ENCODE assay signal across 32 cellular contexts in the genomic region with DNA sequence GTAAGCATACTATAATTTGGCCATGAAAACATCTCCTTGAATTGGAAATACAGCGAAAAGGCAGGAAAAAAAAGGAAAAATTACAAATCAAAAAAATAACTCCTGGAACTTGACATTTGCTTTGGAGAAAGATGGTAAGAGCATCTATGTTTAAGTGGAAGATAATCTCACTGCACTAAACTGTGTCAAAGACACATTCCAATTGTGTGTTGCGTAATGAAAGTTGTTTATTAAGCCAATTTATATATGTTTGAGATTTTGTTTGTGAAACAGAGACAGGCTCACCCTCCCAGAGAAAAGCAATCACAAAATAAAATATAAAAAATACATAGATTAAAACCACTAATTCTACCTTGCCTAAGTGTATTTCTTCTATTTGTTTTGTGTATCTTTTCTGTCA.
"Had no signal": no experiment of that assay in that cellular context is flagged by ENCODE, and none has a peak within 500 bp of the region (broad histone marks: within the 10 kb centered on the region; RNA-seq: fewer than 3 reads in every experiment).

No MANE protein-coding gene starts in this region.

- H3K9me3 ChIP-seq: adrenal gland, ascending aorta, body of pancreas had no signal

- DNase-seq: activated effector memory CD4-positive, alpha-beta T cell treated with anti-CD3 and anti-CD28 coated beads, Interleukin-2, amount 50 U/mL, for 16 hours; activated effector memory CD4-positive, alpha-beta T cell treated with Interleukin-2 at 50 U/mL for 16 hours; activated gamma-delta T cell; activated gamma-delta T cell treated with Interleukin-2 at 50 U/mL for 16 hours; activated naive CD4-positive, alpha-beta T cell; activated naive CD4-positive, alpha-beta T cell treated with anti-CD3 and anti-CD28 coated beads for 36 hours; activated naive CD4-positive, alpha-beta T cell treated with anti-CD3 and anti-CD28 coated beads, Interleukin-2, amount 10 ng/mL, durations not matched to agents 7 days and 5 days; activated naive CD4-positive, alpha-beta T cell treated with anti-CD3 and anti-CD28 coated beads, Interleukin-2, amount 50 U/mL, for 16 hours; activated naive CD4-positive, alpha-beta T cell treated with Interleukin-2 at 50 U/mL for 16 hours; activated naive CD8-positive, alpha-beta T cell treated with anti-CD3 and anti-CD28 coated beads for 36 hours; activated naive CD8-positive, alpha-beta T cell treated with anti-CD3 and anti-CD28 coated beads, Interleukin-2, amount 10 ng/mL, durations not matched to agents 7 days and 5 days; activated naive CD8-positive, alpha-beta T cell treated with anti-CD3 and anti-CD28 coated beads, Interleukin-2, amount 50 U/mL, for 24 hours; activated T-cell treated with anti-CD3 and anti-CD28 coated beads, Interleukin-2, amount 50 U/mL, for 24 hours; activated T-cell treated with anti-CD3 and anti-CD28 coated beads, Interleukin-2, amount 50 U/mL, for 4 hours; activated T-cell treated with anti-CD3 and anti-CD28 coated beads, Interleukin-2, amount 50 U/mL, for 48 hours; activated T-cell treated with anti-CD3 and anti-CD28 coated beads, Interleukin-2, amount 50 U/mL, for 72 hours; adrenal gland; amniotic stem cell; amygdala; anterior cingulate cortex; aorta; body of pancreas; brain microvascular endothelial cell; caudate nucleus; central memory CD4-positive, alpha-beta T cell; cerebellar nuclear complex had no signal

- FAIRE-seq: astrocyte, bronchial epithelial cell had no signal

- H3K27me3 ChIP-seq: adrenal gland, ascending aorta, body of pancreas, brain microvascular endothelial cell, cardiac muscle cell had no signal

- H3K4me1 ChIP-seq: adrenal gland, ascending aorta, body of pancreas had no signal

- H3K4me3 ChIP-seq: adrenal gland, ascending aorta, body of pancreas, cardiac muscle cell had no signal

- H3K36me3 ChIP-seq: adrenal gland, ascending aorta, brain microvascular endothelial cell, cardiac muscle cell had no signal

- H3K27ac ChIP-seq: adrenal gland, ascending aorta, body of pancreas, brain microvascular endothelial cell, cardiac muscle cell had no signal

- ATAC-seq: activated naive CD4-positive, alpha-beta T cell treated with anti-CD3 and anti-CD28 coated beads, Interleukin-2, amount 50 U/mL, for 72 hours; activated naive CD8-positive, alpha-beta T cell treated with anti-CD3 and anti-CD28 coated beads, Interleukin-2, amount 50 U/mL, for 24 hours; activated T-cell treated with anti-CD3 and anti-CD28 coated beads, Interleukin-2, amount 50 U/mL, for 4 hours; activated T-cell treated with anti-CD3 and anti-CD28 coated beads, Interleukin-2, amount 50 U/mL, for 72 hours; activated T-helper 17 cell treated with anti-CD3 and anti-CD28 coated beads, Interleukin-2, amount 50 U/mL, for 72 hours; body of pancreas had no signal
